ENCODE assay signal across 17 cellular contexts in the genomic region with DNA sequence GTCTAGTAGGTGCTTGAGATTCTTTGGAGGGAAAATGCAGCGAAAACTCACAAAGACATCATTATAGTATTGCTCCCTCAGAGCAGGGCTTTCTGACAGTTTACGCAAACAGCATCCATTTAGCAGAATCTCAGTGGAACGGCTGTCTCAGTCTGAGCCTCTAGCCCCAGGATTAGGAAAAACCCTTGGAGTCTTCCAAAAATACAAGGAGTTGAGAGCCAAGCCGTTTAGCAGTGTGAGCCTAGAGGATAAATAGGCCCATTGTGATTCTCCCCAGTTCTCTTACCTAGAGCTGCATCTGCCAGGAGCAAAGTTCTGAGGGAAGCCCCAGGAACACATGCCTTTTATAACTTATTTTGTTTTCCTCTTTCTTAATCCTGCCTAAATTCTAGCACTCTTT.
DNase-seq lines count a peak whose midpoint lies in the region; ATAC-seq and TF ChIP-seq lines count a peak whose summit lies in the region.
"Had no signal": no experiment of that assay in that cellular context is flagged by ENCODE, and none has a peak within 500 bp of the region (broad histone marks: within the 10 kb centered on the region; RNA-seq: fewer than 3 reads in every experiment).

No MANE protein-coding gene starts in this region.

- H3K27me3 ChIP-seq in right cardiac atrium (ENCODE audit: control insufficient read depth, insufficient read depth) (no peaks in the 10 kb centered on the region), left ventricle myocardium inferior (ENCODE audit: low read depth) (no peaks in the 10 kb centered on the region), neural progenitor cell (no peaks in the 10 kb centered on the region)

- 58% methylated on average over 4 of the region's 4 CpGs for whole genome bisulfite sequencing in right cardiac atrium

- H3K4me3 Mint-ChIP-seq in neural progenitor cell (no peak overlapping the region), glutamatergic neuron (ENCODE audit: unreplicated experiment) (no peak overlapping the region)
- H3K4me3 Mint-ChIP-seq: B cell; CD4-positive, alpha-beta T cell had no signal

- intact Hi-C loops in right cardiac atrium (cut with DNase I) = no loop called here
- intact Hi-C loops in left ventricle myocardium inferior (cut with micrococcal nuclease) = no loop called here

- no peak for DNase-seq in right cardiac atrium
- DNase-seq in left ventricle myocardium inferior = no peak
- DNase-seq in globus pallidus (ENCODE audit: low spot score) = peak; percentile 62
- peak; percentile 67 for DNase-seq in neural progenitor cell (ENCODE audit: low spot score)
- DNase-seq in activated CD8-positive, alpha-beta memory T cell treated with anti-CD3 and anti-CD28 coated beads for 24 hours = no peak
- DNase-seq in glutamatergic neuron = no peak
- DNase-seq in NCI-H1930 (lab: John Stamatoyannopoulos, UW) = no peak
- DNase-seq: ACHN; Calu3; CD4-positive, alpha-beta T cell; DMS153; DMS79 treated with DMSO at 0.1 percent for 48 hours; EL; GDM1 had no signal

- ATAC-seq in right cardiac atrium (peak; percentile 48 to 70), HG03432 (IDR thresholded peaks at IDR 0.05; ENCODE audit: unreplicated experiment) (no peak)

- H3F3A ChIP-seq in neural progenitor cell (ENCODE audit: low read depth) = peaks cover 15% of the 10 kb centered on the region

- H3K27ac ChIP-seq in right cardiac atrium (ENCODE audit: low read length) = no peak overlapping the region
- H3K27ac ChIP-seq in left ventricle myocardium inferior (replicated peaks) = no peak overlapping the region
- H3K27ac ChIP-seq in neural progenitor cell = peak overlapping the region; percentile 32

- no peak overlapping the region for H3K4me3 ChIP-seq in right cardiac atrium (ENCODE audit: low read length)
- H3K4me3 ChIP-seq in left ventricle myocardium inferior = no peak overlapping the region
- no peak overlapping the region for H3K4me3 ChIP-seq in neural progenitor cell
- H3K4me3 ChIP-seq: HAP-1 had no signal

- no peak overlapping the region for H2AFZ ChIP-seq in neural progenitor cell (replicated peaks)

- no peaks in the 10 kb centered on the region for H3K79me2 ChIP-seq in neural progenitor cell (ENCODE audit: low read depth)

- H4K20me1 ChIP-seq in neural progenitor cell (ENCODE audit: low read depth) = no peaks in the 10 kb centered on the region

- H3K9me3 ChIP-seq in right cardiac atrium (ENCODE audit: control insufficient read depth, low read length) (no peaks in the 10 kb centered on the region), left ventricle myocardium inferior (replicated peaks) (no peaks in the 10 kb centered on the region), neural progenitor cell (ENCODE audit: low read depth) (no peaks in the 10 kb centered on the region)

- no peak overlapping the region for H3K27ac Mint-ChIP-seq in neural progenitor cell
- H3K27ac Mint-ChIP-seq in glutamatergic neuron (ENCODE audit: unreplicated experiment) = no peak overlapping the region
- H3K27ac Mint-ChIP-seq: B cell; CD4-positive, alpha-beta T cell had no signal

- no peak overlapping the region for H3K9ac ChIP-seq in neural progenitor cell

- H3K36me3 Mint-ChIP-seq in neural progenitor cell (no peaks in the 10 kb centered on the region), glutamatergic neuron (ENCODE audit: unreplicated experiment) (peaks cover 4% of the 10 kb centered on the region)

- H3K4me1 Mint-ChIP-seq in neural progenitor cell (peaks cover 4% of the 10 kb centered on the region), glutamatergic neuron (ENCODE audit: low read depth, unreplicated experiment) (no peaks in the 10 kb centered on the region)
- H3K4me1 Mint-ChIP-seq: B cell had no signal

- H3K36me3 ChIP-seq in left ventricle myocardium inferior (no peaks in the 10 kb centered on the region), neural progenitor cell (no peaks in the 10 kb centered on the region)
- H3K36me3 ChIP-seq: HAP-1 had no signal

- H3K27me3 Mint-ChIP-seq in neural progenitor cell (ENCODE audit: insufficient read depth, low read depth) = no peaks in the 10 kb centered on the region
- H3K27me3 Mint-ChIP-seq in glutamatergic neuron (ENCODE audit: unreplicated experiment) = peaks cover 2% of the 10 kb centered on the region
- H3K27me3 Mint-ChIP-seq: B cell had no signal

- H3K9me3 Mint-ChIP-seq in neural progenitor cell (no peaks in the 10 kb centered on the region), glutamatergic neuron (ENCODE audit: unreplicated experiment) (peaks cover 2% of the 10 kb centered on the region)
- H3K9me3 Mint-ChIP-seq: CD4-positive, alpha-beta T cell had no signal

- peak overlapping the region; percentile 39 for H3K4me2 ChIP-seq in neural progenitor cell

- TF ChIP-seq CTCF in left ventricle myocardium inferior (IDR thresholded peaks at IDR 0.05; ENCODE audit: borderline replicate concordance) = no peak
- TF ChIP-seq CTCF in neural progenitor cell (IDR thresholded peaks at IDR 0.05) = no peak
- no peak for TF ChIP-seq CTCF in glutamatergic neuron (IDR thresholded peaks at IDR 0.05; ENCODE audit: partially characterized antibody, unreplicated experiment)

- H3K4me1 ChIP-seq in right cardiac atrium (ENCODE audit: control insufficient read depth, insufficient read depth, low read length) (no peaks in the 10 kb centered on the region), left ventricle myocardium inferior (no peaks in the 10 kb centered on the region), neural progenitor cell (peaks cover 12% of the 10 kb centered on the region)
- H3K4me1 ChIP-seq: HAP-1 had no signal

Comparison
In these comparisons a context has a peak if more than half of its experiments do, and no peak if none do; other contexts are left out.
1. DNase-seq: peak in globus pallidus (single experiment) and neural progenitor cell (single experiment); none in right cardiac atrium (0 of 3), left ventricle myocardium inferior (single experiment), activated CD8-positive, alpha-beta memory T cell treated with anti-CD3 and anti-CD28 coated beads for 24 hours (single experiment), glutamatergic neuron (single experiment) and NCI-H1930 (0 of 2).